8 cellular contexts compared by ENCODE assay signal in genomic region chr9:5586391-5586802, GRCh38. TPM values are rescaled to one million over a fixed set of nuclear protein-coding genes. Genes with fewer than 3 reads are reported as not detected.
A peak's percentile ranks its signal among the peaks of the same experiment; 100 is the strongest.
DNase-seq lines count a peak whose midpoint lies in the region; ATAC-seq, FAIRE-seq and TF ChIP-seq lines count a peak whose summit lies in the region.

No MANE protein-coding gene starts in this region.

- no peak overlapping the region for H3K14ac ChIP-seq in neuronal stem cell (ENCODE audit: low read length)

- peaks cover 5% of the 10 kb centered on the region for H3K9me3 Mint-ChIP-seq in T-helper 2 cell treated with Interferon-gamma antibody and Interleukin-4, amounts not matched to agents 5 μg/mL and 100 μg/mL, for 36 hours

- H2BK15ac ChIP-seq in neuronal stem cell (ENCODE audit: low read length): no peak overlapping the region

- ATAC-seq in mucosa of descending colon (peak; percentile 29), aorta (ENCODE audit: low FRiP score) (no peak)

- DNase-seq in H54 (ENCODE audit: insufficient read length, low spot score) (no peak), mucosa of descending colon (no peak), SHP77 treated with DMSO at 0.1 percent for 48 hours (lab: John Stamatoyannopoulos, UW) (no peak), aorta (no peak), posterior vena cava (ENCODE audit: low spot score) (no peak), neuronal stem cell (ENCODE audit: low spot score) (no peak)
- peak; percentile 22 for DNase-seq in T-helper 2 cell treated with Interferon-gamma antibody and Interleukin-4, amounts not matched to agents 5 μg/mL and 100 μg/mL, for 36 hours (ENCODE audit: low spot score)

- H3K27ac ChIP-seq in aorta (ENCODE audit: low read depth in 1 of 2, low read length in 2 of 2) (no peak overlapping the region), neuronal stem cell (replicated peaks; ENCODE audit: low read length) (no peak overlapping the region)

- no peaks in the 10 kb centered on the region for H3K79me1 ChIP-seq in neuronal stem cell (ENCODE audit: low read depth, low read length)

- no peak overlapping the region for H4K91ac ChIP-seq in neuronal stem cell (ENCODE audit: low read depth, low read length, poor library complexity)

- FAIRE-seq in H54 (lab: Jason Lieb, UNC): peak; percentile 11

- no peak overlapping the region for H3K4ac ChIP-seq in neuronal stem cell (ENCODE audit: low read length)

- no peak overlapping the region for H3K4me2 ChIP-seq in neuronal stem cell (ENCODE audit: insufficient read depth, low read length, poor library complexity, severe bottlenecking)

- no peaks in the 10 kb centered on the region for H3K27me3 Mint-ChIP-seq in T-helper 2 cell treated with Interferon-gamma antibody and Interleukin-4, amounts not matched to agents 5 μg/mL and 100 μg/mL, for 36 hours (ENCODE audit: low read depth)

- H3K18ac ChIP-seq in neuronal stem cell (ENCODE audit: low read length): no peak overlapping the region

- no peaks in the 10 kb centered on the region for H3K9me3 ChIP-seq in mucosa of descending colon
- no peaks in the 10 kb centered on the region for H3K9me3 ChIP-seq in aorta (ENCODE audit: control insufficient read depth, low read length)
- no peaks in the 10 kb centered on the region for H3K9me3 ChIP-seq in neuronal stem cell (replicated peaks in 1 of 2; ENCODE audit: control insufficient read depth in 2 of 2, insufficient read depth in 1 of 2, low read depth in 1 of 2, low read length in 2 of 2)

- H3K4me1 ChIP-seq in mucosa of descending colon (ENCODE audit: low read depth) (no peaks in the 10 kb centered on the region), aorta (ENCODE audit: control insufficient read depth in 1 of 2, insufficient read depth in 2 of 2, low read length in 2 of 2) (no peaks in the 10 kb centered on the region), neuronal stem cell (ENCODE audit: control insufficient read depth in 2 of 2, insufficient read depth in 1 of 2, low read depth in 1 of 2, low read length in 2 of 2) (peaks cover 0 to 7% of the 10 kb centered on the region in 2 donors)

- H2AK5ac ChIP-seq in neuronal stem cell (ENCODE audit: low read depth, low read length): no peak overlapping the region

- H3K36me3 ChIP-seq in mucosa of descending colon (ENCODE audit: low read depth): no peaks in the 10 kb centered on the region
- no peaks in the 10 kb centered on the region for H3K36me3 ChIP-seq in aorta (ENCODE audit: control insufficient read depth in 1 of 2, insufficient read depth in 2 of 2, low read length in 1 of 2)
- H3K36me3 ChIP-seq in neuronal stem cell (replicated peaks in 1 of 2; ENCODE audit: control insufficient read depth in 2 of 2, insufficient read depth in 2 of 2, low read length in 2 of 2): no peaks in the 10 kb centered on the region

- peak overlapping the region; percentile 92 for H3K27ac Mint-ChIP-seq in T-helper 2 cell treated with Interferon-gamma antibody and Interleukin-4, amounts not matched to agents 5 μg/mL and 100 μg/mL, for 36 hours

- TF ChIP-seq POLR2A in GM15510 (IDR thresholded peaks at IDR 0.05; ENCODE audit: borderline replicate concordance, extremely low read depth, insufficient read length) (peak; percentile 19), H54 (IDR thresholded peaks at IDR 0.05; ENCODE audit: low read depth, low read length) (no peak)

- intact Hi-C loops in mucosa of descending colon (cut with DNase I, micrococcal nuclease): no loop called here
- intact Hi-C loops in aorta (cut with DNase I): loop anchor here (5.0 kb wide), 2 partner anchors 129 to 149 kb away; partner anchors contain the start of gene PLGRKT (in 1 of the 2)
- intact Hi-C loops in posterior vena cava (cut with DNase I): loop anchor here in 1 of 2 donors (5.0 kb wide), 1 partner anchor 134 kb away; the partner anchor contains the start of gene CD274

- H3K4me3 ChIP-seq in mucosa of descending colon (no peak overlapping the region), aorta (ENCODE audit: low read length in 2 of 2) (no peak overlapping the region), neuronal stem cell (ENCODE audit: low read length in 2 of 2) (no peak overlapping the region)

- peaks cover 42% of the 10 kb centered on the region for H3K4me1 Mint-ChIP-seq in T-helper 2 cell treated with Interferon-gamma antibody and Interleukin-4, amounts not matched to agents 5 μg/mL and 100 μg/mL, for 36 hours (ENCODE audit: low read depth)

- no peak for TF ChIP-seq CTCF in mucosa of descending colon (IDR thresholded peaks at IDR 0.05)

- peak overlapping the region; percentile 38 for H3K4me3 Mint-ChIP-seq in T-helper 2 cell treated with Interferon-gamma antibody and Interleukin-4, amounts not matched to agents 5 μg/mL and 100 μg/mL, for 36 hours

- H2AFZ ChIP-seq in neuronal stem cell (ENCODE audit: low read length): no peak overlapping the region

- no peak overlapping the region for H2BK5ac ChIP-seq in neuronal stem cell (ENCODE audit: low read length)

- no peak overlapping the region for H2BK12ac ChIP-seq in neuronal stem cell (ENCODE audit: low read length)

- H4K8ac ChIP-seq in neuronal stem cell (ENCODE audit: low read depth, low read length): no peak overlapping the region

- H3K27me3 ChIP-seq in aorta (ENCODE audit: control insufficient read depth in 1 of 2, insufficient read depth in 2 of 2, low read length in 1 of 2): no peaks in the 10 kb centered on the region
- no peaks in the 10 kb centered on the region for H3K27me3 ChIP-seq in neuronal stem cell (ENCODE audit: control insufficient read depth in 3 of 3, insufficient read depth in 3 of 3, low read depth in 1 of 3, low read length in 3 of 3)

- H2BK120ac ChIP-seq in neuronal stem cell (ENCODE audit: low read depth, low read length): no peak overlapping the region

- no peak overlapping the region for H3K9ac ChIP-seq in neuronal stem cell (ENCODE audit: low read depth, low read length, poor library complexity)

- H3K23ac ChIP-seq in neuronal stem cell (ENCODE audit: low read depth, low read length, poor library complexity): no peak overlapping the region

- peaks cover 6% of the 10 kb centered on the region for H3K36me3 Mint-ChIP-seq in T-helper 2 cell treated with Interferon-gamma antibody and Interleukin-4, amounts not matched to agents 5 μg/mL and 100 μg/mL, for 36 hours (ENCODE audit: low read depth)

RNA-seq across cellular contexts. Expression of gene RIC1, which starts 42.5 kb away (rescaled TPM):
- total RNA-seq in mucosa of descending colon: 10 to 100 TPM; 15.8 to 22.4 (median 20.2) TPM
- 10 to 100 TPM; 27.7 to 36.7 TPM for total RNA-seq in aorta
- polyA plus RNA-seq in aorta: 1 to 10 TPM; 3.0 to 6.9 TPM
- total RNA-seq in posterior vena cava: 10 to 100 TPM; 20.2 to 25.2 TPM
- polyA plus RNA-seq in neuronal stem cell (2013, experiment 1 of 2): 10.3 TPM
- 10.1 TPM for polyA plus RNA-seq in neuronal stem cell (2013, experiment 2 of 2)

Comparison
In these comparisons a context has a peak if more than half of its experiments do, and no peak if none do; other contexts are left out.
1. intact Hi-C loops: an anchor here in aorta (5.0 kb wide); none called in mucosa of descending colon.